26 cellular contexts compared by ENCODE assay signal in genomic region chr2:120272763-120273481, GRCh38. TPM values are rescaled to one million over a fixed set of nuclear protein-coding genes. Genes with fewer than 3 reads are reported as not detected.
A peak's percentile ranks its signal among the peaks of the same experiment; 100 is the strongest.
DNase-seq lines count a peak whose midpoint lies in the region; ATAC-seq and TF ChIP-seq lines count a peak whose summit lies in the region.
"Had no signal": no experiment of that assay in that cellular context is flagged by ENCODE, and none has a peak within 500 bp of the region (broad histone marks: within the 10 kb centered on the region; RNA-seq: fewer than 3 reads in every experiment).

No MANE protein-coding gene starts in this region.

- no peak for ATAC-seq in left cardiac atrium
- no peak for ATAC-seq in gastroesophageal sphincter
- ATAC-seq: activated naive CD8-positive, alpha-beta T cell treated with anti-CD3 and anti-CD28 coated beads, Interleukin-2, amount 50 U/mL, for 24 hours; foreskin keratinocyte; mucosa of descending colon; sciatic nerve; SK-N-SH treated with all-trans-retinoic acid at 6 μM for 48 hours had no signal

- no peak for TF ChIP-seq EP300 in gastroesophageal sphincter (IDR thresholded peaks at IDR 0.05)

- H3F3A ChIP-seq in smooth muscle cell (ENCODE audit: low read depth), result peaks cover 7% of the 10 kb centered on the region

- no peak for TF ChIP-seq CTCF in smooth muscle cell (IDR thresholded peaks at IDR 0.05; ENCODE audit: borderline replicate concordance, insufficient read depth, poor library complexity, severe bottlenecking)
- TF ChIP-seq CTCF in gastroesophageal sphincter (IDR thresholded peaks at IDR 0.05), result no peak

- no peak overlapping the region for H2AFZ ChIP-seq in smooth muscle cell (ENCODE audit: low read depth)
- H2AFZ ChIP-seq: GM23248 had no signal

- no peaks in the 10 kb centered on the region for H3K36me3 ChIP-seq in smooth muscle cell (ENCODE audit: low read depth)
- H3K36me3 ChIP-seq in gastroesophageal sphincter, result no peaks in the 10 kb centered on the region

- WGBS in smooth muscle cell (ENCODE audit: low lambda C conversion rate), result 26% methylated on average over 4 of the region's 4 CpGs
- WGBS in gastroesophageal sphincter (ENCODE audit: low coverage in 1 of 2), 2 donors, result 89 to 100% methylated on average over 3 to 4 of the region's 4 CpGs

- intact Hi-C loops in left cardiac atrium (cut with DNase I), result no loop called here

- H4K20me1 ChIP-seq in smooth muscle cell (ENCODE audit: low read depth), result peaks cover 92% of the 10 kb centered on the region

- no peak overlapping the region for H3K9ac ChIP-seq in smooth muscle cell (ENCODE audit: low read depth)
- H3K9ac ChIP-seq: GM23248 had no signal

- H3K4me3 ChIP-seq in smooth muscle cell (no peak overlapping the region), gastroesophageal sphincter (no peak overlapping the region)
- H3K4me3 ChIP-seq: GM23248, mucosa of descending colon had no signal

- H3K79me2 ChIP-seq in smooth muscle cell (ENCODE audit: low read depth), result peaks cover 93% of the 10 kb centered on the region

- H3K4me2 ChIP-seq in smooth muscle cell, result peak overlapping the region; percentile 21

- in situ Hi-C loops in SK-MEL-5 (cut with HindIII; ENCODE audit: low pct_unique_long_range_greater_than_20kb, low sequenced_read_pairs), result no loop called here

- H3K27me3 ChIP-seq in smooth muscle cell (ENCODE audit: low read depth) (no peaks in the 10 kb centered on the region), gastroesophageal sphincter (no peaks in the 10 kb centered on the region)
- H3K27me3 ChIP-seq: foreskin keratinocyte had no signal

- H3K4me1 ChIP-seq in smooth muscle cell (ENCODE audit: low read depth) (peaks cover 6% of the 10 kb centered on the region), gastroesophageal sphincter (no peaks in the 10 kb centered on the region)
- H3K4me1 ChIP-seq: foreskin keratinocyte had no signal

- DNase-seq in M059J (ENCODE audit: low read depth), result peak; percentile 38
- peak; percentile 8 for DNase-seq in SK-MEL-5 (ENCODE audit: low read depth, low spot score)
- peak; percentile 12 to 47 for DNase-seq in erythroblast (lab: John Stamatoyannopoulos, UW)
- DNase-seq in smooth muscle cell (lab: John Stamatoyannopoulos, UW; ENCODE audit: unreplicated experiment), result no peak
- no peak for DNase-seq in left cardiac atrium
- DNase-seq in middle frontal gyrus (ENCODE audit: extremely low spot score, low spot score), result no peak
- no peak for DNase-seq in activated gamma-delta T cell (lab: John Stamatoyannopoulos, UW)
- DNase-seq: activated B cell treated with CpG ODN at 0.5 μM for 24 hours; activated CD4-positive, alpha-beta T cell treated with anti-CD3 and anti-CD28 coated beads, Interleukin-2, amount 50 U/mL, for 48 hours; activated CD8-positive, alpha-beta memory T cell treated with anti-CD3 and anti-CD28 coated beads, Interleukin-2, amount 50 U/mL, for 48 hours; activated effector memory CD4-positive, alpha-beta T cell treated with anti-CD3 and anti-CD28 coated beads, Interleukin-2, amount 50 U/mL, for 16 hours; activated naive CD8-positive, alpha-beta T cell treated with anti-CD3 and anti-CD28 coated beads, Interleukin-2, amount 50 U/mL, for 24 hours; DMS 273 treated with DMSO at 0.1 percent for 48 hours; foreskin keratinocyte; GDM1; GM23248; hypothalamus; mucosa of descending colon; NCI-H1930; NCI-H748 treated with DMSO at 0.1 percent for 48 hours; trophoblast cell had no signal

- TF ChIP-seq POLR2A in erythroblast (IDR thresholded peaks at IDR 0.05; ENCODE audit: low read length) (no peak), gastroesophageal sphincter (IDR thresholded peaks at IDR 0.05) (no peak)

- peak overlapping the region; percentile 21 for H3K27ac ChIP-seq in smooth muscle cell (ENCODE audit: low read depth)
- no peak overlapping the region for H3K27ac ChIP-seq in gastroesophageal sphincter
- H3K27ac ChIP-seq: epithelial cell of prostate, foreskin keratinocyte, GM23248, RWPE1 had no signal

- no peaks in the 10 kb centered on the region for H3K9me3 ChIP-seq in smooth muscle cell (replicated peaks; ENCODE audit: low read depth)
- H3K9me3 ChIP-seq in gastroesophageal sphincter, result no peaks in the 10 kb centered on the region
- H3K9me3 ChIP-seq: mucosa of descending colon had no signal

RNA-seq across cellular contexts. Expression of gene RALB, which starts 20.3 kb away (rescaled TPM):
- 88.1 and 92.1 TPM in 2 replicates for total RNA-seq in M059J (2014; rRNA removed; shearing (Covaris generic))
- 31.5 and 33.5 TPM in 2 replicates for total RNA-seq in SK-MEL-5 (2014; rRNA removed; shearing (Covaris generic))
- 30.7 and 33.8 TPM in 2 replicates for polyA plus RNA-seq in SK-MEL-5 (2015; cell fraction: cytosol; rRNA removed)
- 7.5 and 11.1 TPM in 2 replicates for polyA plus RNA-seq in SK-MEL-5 (2015; cell fraction: nucleus; rRNA removed)
- total RNA-seq in smooth muscle cell, result 72.1 and 73.4 TPM in 2 replicates
- 69.9 and 71.3 TPM in 2 replicates for polyA plus RNA-seq in smooth muscle cell
- 10 to 100 TPM; 52.5 to 54.7 TPM for total RNA-seq in left cardiac atrium
- total RNA-seq in gastroesophageal sphincter, result 10 to 100 TPM; 35.5 to 56.6 (median 53.4) TPM

RNA-seq across cellular contexts. Expression of gene TMEM185B, which starts 49.7 kb away (rescaled TPM):
- 22.3 and 32.6 TPM in 2 replicates for total RNA-seq in M059J (2014; rRNA removed; shearing (Covaris generic))
- total RNA-seq in SK-MEL-5 (2014; rRNA removed; shearing (Covaris generic)), result 28.7 and 29.1 TPM in 2 replicates
- polyA plus RNA-seq in SK-MEL-5 (2015; cell fraction: cytosol; rRNA removed), result 43.4 and 50.0 TPM in 2 replicates
- 15.1 and 17.6 TPM in 2 replicates for polyA plus RNA-seq in SK-MEL-5 (2015; cell fraction: nucleus; rRNA removed)
- total RNA-seq in smooth muscle cell, result 18.7 and 27.8 TPM in 2 replicates
- polyA plus RNA-seq in smooth muscle cell, result 18.2 and 18.7 TPM in 2 replicates
- 10 to 100 TPM; 22.2 to 24.7 TPM for total RNA-seq in left cardiac atrium
- total RNA-seq in gastroesophageal sphincter, result 10 to 100 TPM; 22.8 to 28.9 (median 25.3) TPM

Comparison
In these comparisons a context has a peak if more than half of its experiments do, and no peak if none do; other contexts are left out.
1. DNase-seq: peak in M059J (single experiment), SK-MEL-5 (single experiment) and erythroblast (2 of 2); none in smooth muscle cell (single experiment), left cardiac atrium (single experiment), middle frontal gyrus (single experiment) and activated gamma-delta T cell (single experiment).